20 cellular contexts compared by ENCODE assay signal in genomic region chr5:159402328-159402727, GRCh38.
DNase-seq lines count a peak whose midpoint lies in the region; ATAC-seq and TF ChIP-seq lines count a peak whose summit lies in the region.
"Had no signal": no experiment of that assay in that cellular context is flagged by ENCODE, and none has a peak within 500 bp of the region (broad histone marks: within the 10 kb centered on the region; RNA-seq: fewer than 3 reads in every experiment).

No MANE protein-coding gene starts in this region.

- H3K27ac ChIP-seq in mammary epithelial cell (ENCODE audit: insufficient read depth, low read depth, low read length) (no peak overlapping the region), upper lobe of right lung (no peak overlapping the region), stomach (no peak overlapping the region)
- H3K27ac ChIP-seq: 22Rv1, right atrium auricular region, transverse colon had no signal

- H3K4me3 ChIP-seq in mammary epithelial cell (replicated peaks in 1 of 3; ENCODE audit: insufficient read depth in 1 of 3, low read depth in 2 of 3, low read length in 3 of 3) (no peak overlapping the region), upper lobe of right lung (no peak overlapping the region), stomach (no peak overlapping the region)
- H3K4me3 ChIP-seq: right atrium auricular region, transverse colon had no signal

- TF ChIP-seq CTCF in mammary epithelial cell (conservative IDR thresholded peaks at IDR 0.05 in 1 of 2, IDR thresholded peaks at IDR 0.05 in 1 of 2; ENCODE audit: extremely low read depth in 1 of 2, insufficient read depth in 1 of 2, low read depth in 1 of 2, low read length in 2 of 2) (no peak), upper lobe of right lung (IDR thresholded peaks at IDR 0.05) (no peak), stomach (IDR thresholded peaks at IDR 0.05) (no peak)

- no peaks in the 10 kb centered on the region for H4K20me1 ChIP-seq in mammary epithelial cell (ENCODE audit: insufficient read depth, low read length)

- intact Hi-C loops in left ventricle myocardium superior (cut with micrococcal nuclease) (no loop called here), cardiac septum (cut with DNase I) (no loop called here), mammary epithelial cell (cut with micrococcal nuclease) (no loop called here), upper lobe of right lung (cut with DNase I) (no loop called here), stomach (cut with DNase I; ENCODE audit: low total_unique reads) (no loop called here)

- H3K79me2 ChIP-seq in mammary epithelial cell (ENCODE audit: insufficient read depth, low read length): no peaks in the 10 kb centered on the region

- no peak for ATAC-seq in left ventricle myocardium superior
- ATAC-seq in upper lobe of right lung: no peak
- ATAC-seq: naive thymus-derived CD8-positive, alpha-beta T cell; WTC11 had no signal

- CTCF ChIA-PET in mammary epithelial cell (lab: Charles Lee; ENCODE audit: low non-redundant PET): no interaction called here

- no peak overlapping the region for H2AFZ ChIP-seq in mammary epithelial cell (ENCODE audit: low read depth, low read length)

- TF ChIP-seq EP300 in stomach (IDR thresholded peaks at IDR 0.05): no peak

- DNase-seq in DMS 273 (lab: John Stamatoyannopoulos, UW; ENCODE audit: unreplicated experiment) (peak; percentile 33), DMS 273 treated with DMSO at 0.1 percent for 48 hours (lab: John Stamatoyannopoulos, UW) (no peak), left ventricle myocardium superior (peak; percentile 30), cardiac septum (ENCODE audit: low spot score) (no peak), mammary epithelial cell (peak; percentile 2), upper lobe of right lung (peak; percentile 65), UCSD-AML1 (lab: John Stamatoyannopoulos, UW; ENCODE audit: unreplicated experiment) (no peak), stomach (no peak)
- DNase-seq: activated CD8-positive, alpha-beta memory T cell treated with anti-CD3 and anti-CD28 coated beads, Interleukin-2, amount 50 U/mL, for 4 hours; activated naive CD8-positive, alpha-beta T cell treated with anti-CD3 and anti-CD28 coated beads, Interleukin-2, amount 10 ng/mL, durations not matched to agents 7 days and 5 days; CD4-positive, alpha-beta memory T cell; DND-41; head of caudate nucleus; naive thymus-derived CD8-positive, alpha-beta T cell; NCI-H1694 treated with DMSO at 0.1 percent for 48 hours; NCI-H345; transverse colon had no signal

- no peak overlapping the region for H3K4me2 ChIP-seq in mammary epithelial cell (ENCODE audit: insufficient read depth, low read depth, low read length)

- WGBS in mammary epithelial cell (ENCODE audit: low coverage, missing lambda C conversion rate): 43% methylated on average over 1 of the region's 1 CpG
- 67 to 100% (median 83%) methylated on average over 1 of the region's 1 CpG for WGBS in stomach, 5 donors

- dilution Hi-C loops in mammary epithelial cell (cut with HindIII; ENCODE audit: low sequenced_read_pairs): no loop called here

- in situ Hi-C loops in mammary epithelial cell (cut with MboI; ENCODE audit: low sequenced_read_pairs in 2 of 2): no loop called here

- H3K27me3 ChIP-seq in mammary epithelial cell (ENCODE audit: insufficient read depth, low read length): no peaks in the 10 kb centered on the region
- no peaks in the 10 kb centered on the region for H3K27me3 ChIP-seq in upper lobe of right lung
- peaks cover 0 to 11% (median 0%) of the 10 kb centered on the region in 3 donors for H3K27me3 ChIP-seq in stomach
- H3K27me3 ChIP-seq: right atrium auricular region, transverse colon had no signal

- H3K9me3 ChIP-seq in mammary epithelial cell (replicated peaks; ENCODE audit: insufficient read depth, low read length) (no peaks in the 10 kb centered on the region), upper lobe of right lung (no peaks in the 10 kb centered on the region), stomach (no peaks in the 10 kb centered on the region)
- H3K9me3 ChIP-seq: right atrium auricular region, transverse colon had no signal

- H3K36me3 ChIP-seq in mammary epithelial cell (ENCODE audit: insufficient read depth, low read length): no peaks in the 10 kb centered on the region
- no peaks in the 10 kb centered on the region for H3K36me3 ChIP-seq in upper lobe of right lung
- H3K36me3 ChIP-seq in stomach: no peaks in the 10 kb centered on the region
- H3K36me3 ChIP-seq: right atrium auricular region, transverse colon had no signal

- no peak overlapping the region for H3K9ac ChIP-seq in mammary epithelial cell (ENCODE audit: insufficient read depth, low read length)

- H3K4me1 ChIP-seq in mammary epithelial cell (ENCODE audit: insufficient read depth, low read length) (no peaks in the 10 kb centered on the region), upper lobe of right lung (no peaks in the 10 kb centered on the region), stomach (no peaks in the 10 kb centered on the region)
- H3K4me1 ChIP-seq: right atrium auricular region, transverse colon had no signal

- TF ChIP-seq POLR2A in stomach (IDR thresholded peaks at IDR 0.05): no peak

- no TSS peak for BruUV-seq in mammary epithelial cell (replicated peaks; lab: Mats Ljungman, UMichigan)

Comparison
In these comparisons a context has a peak if more than half of its experiments do, and no peak if none do; other contexts are left out.
1. DNase-seq: peak in DMS 273 (single experiment), left ventricle myocardium superior (single experiment), mammary epithelial cell (single experiment) and upper lobe of right lung (single experiment); none in DMS 273 treated with DMSO at 0.1 percent for 48 hours (single experiment), cardiac septum (single experiment), UCSD-AML1 (single experiment) and stomach (single experiment).